17 cellular contexts compared by ENCODE assay signal in genomic region chr12:5078423-5078822, GRCh38. TPM values are rescaled to one million over a fixed set of nuclear protein-coding genes. Genes with fewer than 3 reads are reported as not detected.
DNase-seq lines count a peak whose midpoint lies in the region; ATAC-seq and TF ChIP-seq lines count a peak whose summit lies in the region.
"Had no signal": no experiment of that assay in that cellular context is flagged by ENCODE, and none has a peak within 500 bp of the region (broad histone marks: within the 10 kb centered on the region; RNA-seq: fewer than 3 reads in every experiment).

No MANE protein-coding gene starts in this region.

- H3K27ac ChIP-seq in heart right ventricle: peak overlapping the region in 9 of 10 donors; percentile 39 to 77 (median 66)
- H3K27ac ChIP-seq: BLaER1 treated with 17β-estradiol and CSF1 and Interleukin-3, amounts not matched to agents 10 nM and 100 nM; suprapubic skin; VCaP had no signal

- peak; percentile 19; the same call in 1 of the 2 replicates for TF ChIP-seq EP300 in Ishikawa (IDR thresholded peaks at IDR 0.05; ENCODE audit: borderline replicate concordance)

- H3K36me3 ChIP-seq in heart right ventricle (no peaks in the 10 kb centered on the region), mucosa of descending colon (ENCODE audit: low read depth) (no peaks in the 10 kb centered on the region)
- H3K36me3 ChIP-seq: BLaER1 treated with 17β-estradiol and CSF1 and Interleukin-3, amounts not matched to agents 10 nM and 100 nM; suprapubic skin had no signal

- no peaks in the 10 kb centered on the region for H3K4me1 Mint-ChIP-seq in stimulated activated effector memory CD8-positive, alpha-beta T cell treated with anti-CD3 and anti-CD28 coated beads, Interleukin-12 subunit alpha, Interleukin-12 subunit beta, amount 100 ng/mL, for 72 hours

- no peak for TF ChIP-seq RAD21 in Ishikawa (IDR thresholded peaks at IDR 0.05; ENCODE audit: low read depth)

- ATAC-seq in heart right ventricle: peak; percentile 84 to 96 (median 94)
- peak; percentile 29 for ATAC-seq in stimulated activated effector memory CD8-positive, alpha-beta T cell treated with anti-CD3 and anti-CD28 coated beads, Interleukin-12 subunit alpha, Interleukin-12 subunit beta, amount 100 ng/mL, for 72 hours
- no peak for ATAC-seq in GM19023 (IDR thresholded peaks at IDR 0.05; ENCODE audit: unreplicated experiment)
- no peak for ATAC-seq in mucosa of descending colon
- ATAC-seq: effector memory CD8-positive, alpha-beta T cell had no signal

- H3K36me3 Mint-ChIP-seq in stimulated activated effector memory CD8-positive, alpha-beta T cell treated with anti-CD3 and anti-CD28 coated beads, Interleukin-12 subunit alpha, Interleukin-12 subunit beta, amount 100 ng/mL, for 72 hours: no peaks in the 10 kb centered on the region

- H3K9me3 ChIP-seq in heart right ventricle: no peaks in the 10 kb centered on the region
- H3K9me3 ChIP-seq in mucosa of descending colon: no peaks in the 10 kb centered on the region
- H3K9me3 ChIP-seq: BLaER1 treated with 17β-estradiol and CSF1 and Interleukin-3, amounts not matched to agents 10 nM and 100 nM; suprapubic skin had no signal

- TF ChIP-seq CTCF in heart right ventricle (IDR thresholded peaks at IDR 0.05) (no peak), mucosa of descending colon (IDR thresholded peaks at IDR 0.05) (no peak)

- H3K4me1 ChIP-seq in heart right ventricle (peaks cover 4 to 29% (median 22%) of the 10 kb centered on the region in 9 donors), mucosa of descending colon (ENCODE audit: low read depth) (no peaks in the 10 kb centered on the region)
- H3K4me1 ChIP-seq: suprapubic skin had no signal

- H3K4me3 ChIP-seq in heart right ventricle (no peak overlapping the region), mucosa of descending colon (no peak overlapping the region)
- H3K4me3 ChIP-seq: BLaER1 treated with 17β-estradiol and CSF1 and Interleukin-3, amounts not matched to agents 10 nM and 100 nM; suprapubic skin had no signal

- 19 to 20% methylated on average over 4 of the region's 4 CpGs for WGBS in heart right ventricle, 2 donors

- H3K4me3 Mint-ChIP-seq in stimulated activated effector memory CD8-positive, alpha-beta T cell treated with anti-CD3 and anti-CD28 coated beads, Interleukin-12 subunit alpha, Interleukin-12 subunit beta, amount 100 ng/mL, for 72 hours: no peak overlapping the region
- H3K4me3 Mint-ChIP-seq: effector memory CD8-positive, alpha-beta T cell; HFFc6 had no signal

- intact Hi-C loops in heart right ventricle (cut with DNase I): no loop called here
- intact Hi-C loops in mucosa of descending colon (cut with DNase I, micrococcal nuclease): no loop called here

- H3K27ac Mint-ChIP-seq in stimulated activated effector memory CD8-positive, alpha-beta T cell treated with anti-CD3 and anti-CD28 coated beads, Interleukin-12 subunit alpha, Interleukin-12 subunit beta, amount 100 ng/mL, for 72 hours: no peak overlapping the region
- H3K27ac Mint-ChIP-seq: effector memory CD8-positive, alpha-beta T cell; HFFc6 had no signal

- no peaks in the 10 kb centered on the region for H3K27me3 ChIP-seq in heart right ventricle
- H3K27me3 ChIP-seq: BLaER1 treated with 17β-estradiol and CSF1 and Interleukin-3, amounts not matched to agents 10 nM and 100 nM had no signal

- peak; percentile 76 for DNase-seq in NCI-H345 treated with DMSO at 0.1 percent for 48 hours (lab: John Stamatoyannopoulos, UW; ENCODE audit: unreplicated experiment)
- peak; percentile 75 to 85 for DNase-seq in heart right ventricle
- DNase-seq in stimulated activated effector memory CD8-positive, alpha-beta T cell treated with anti-CD3 and anti-CD28 coated beads, Interleukin-12 subunit alpha, Interleukin-12 subunit beta, amount 100 ng/mL, for 72 hours (ENCODE audit: low spot score in 2 of 2): no peak
- DNase-seq in SHP77 treated with DMSO at 0.1 percent for 48 hours (lab: John Stamatoyannopoulos, UW): no peak
- DNase-seq in ecto neural progenitor cell (ENCODE audit: low spot score): no peak
- DNase-seq in mucosa of descending colon: no peak
- DNase-seq: activated gamma-delta T cell; effector memory CD8-positive, alpha-beta T cell; HFFc6; Kasumi-1; NCI-H226 had no signal

- no peaks in the 10 kb centered on the region for H3K9me3 Mint-ChIP-seq in stimulated activated effector memory CD8-positive, alpha-beta T cell treated with anti-CD3 and anti-CD28 coated beads, Interleukin-12 subunit alpha, Interleukin-12 subunit beta, amount 100 ng/mL, for 72 hours
- H3K9me3 Mint-ChIP-seq: effector memory CD8-positive, alpha-beta T cell; HFFc6 had no signal

TF ChIP-seq in Ishikawa, 13 proteins besides CTCF, POLR2A, EP300 and RAD21:
- TF ChIP-seq TAF1 (IDR thresholded peaks at IDR 0.05; ENCODE audit: low read depth) (no peak), CREB1 (IDR thresholded peaks at IDR 0.05; ENCODE audit: low read depth) (no peak), CEBPB (IDR thresholded peaks at IDR 0.05) (no peak), MAX (IDR thresholded peaks at IDR 0.05) (no peak), ZBTB7A (IDR thresholded peaks at IDR 0.05; ENCODE audit: low read depth) (no peak), EGR1 (IDR thresholded peaks at IDR 0.05) (no peak), YY1 (IDR thresholded peaks at IDR 0.05; ENCODE audit: low read depth) (no peak), FOXM1 (IDR thresholded peaks at IDR 0.05; ENCODE audit: borderline replicate concordance, low read depth) (no peak), REST (IDR thresholded peaks at IDR 0.05; ENCODE audit: low read depth) (no peak), TEAD4 (IDR thresholded peaks at IDR 0.05) (no peak), NFIC (IDR thresholded peaks at IDR 0.05) (peak; percentile 63), TCF12 (IDR thresholded peaks at IDR 0.05; ENCODE audit: low read depth) (0 out of 2 replicates have a peak, but pooled peaks have one; percentile 22)
- TF ChIP-seq, protein P1, sequence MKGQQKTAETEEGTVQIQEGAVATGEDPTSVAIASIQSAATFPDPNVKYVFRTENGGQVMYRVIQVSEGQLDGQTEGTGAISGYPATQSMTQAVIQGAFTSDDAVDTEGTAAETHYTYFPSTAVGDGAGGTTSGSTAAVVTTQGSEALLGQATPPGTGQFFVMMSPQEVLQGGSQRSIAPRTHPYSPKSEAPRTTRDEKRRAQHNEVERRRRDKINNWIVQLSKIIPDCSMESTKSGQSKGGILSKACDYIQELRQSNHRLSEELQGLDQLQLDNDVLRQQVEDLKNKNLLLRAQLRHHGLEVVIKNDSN (IDR thresholded peaks at IDR 0.05): no peak

RNA-seq across cellular contexts. Expression of gene KCNA5, which starts 34.7 kb away (rescaled TPM):
- total RNA-seq in heart right ventricle (1 to 10 TPM; 1.5 to 5.8 (median 3.4) TPM), mucosa of descending colon (10 to 100 TPM in 1 of 3 donors, under 1 TPM in 2; 0.20 to 10.8 (median 0.22) TPM)
- 1 to 10 TPM; 1.4 to 2.3 TPM for polyA plus RNA-seq in heart right ventricle
- total RNA-seq: HFFc6, osteocyte had no signal

Comparison
In these comparisons a context has a peak if more than half of its experiments do, and no peak if none do; other contexts are left out.
1. DNase-seq: peak in NCI-H345 treated with DMSO at 0.1 percent for 48 hours (single experiment) and heart right ventricle (2 of 2); none in stimulated activated effector memory CD8-positive, alpha-beta T cell treated with anti-CD3 and anti-CD28 coated beads, Interleukin-12 subunit alpha, Interleukin-12 subunit beta, amount 100 ng/mL, for 72 hours (0 of 2), SHP77 treated with DMSO at 0.1 percent for 48 hours (single experiment), ecto neural progenitor cell (single experiment) and mucosa of descending colon (0 of 3).
2. ATAC-seq: peak in heart right ventricle (8 of 8) and stimulated activated effector memory CD8-positive, alpha-beta T cell treated with anti-CD3 and anti-CD28 coated beads, Interleukin-12 subunit alpha, Interleukin-12 subunit beta, amount 100 ng/mL, for 72 hours (single experiment); none in GM19023 (single experiment) and mucosa of descending colon (single experiment).